In genomic region chr22:47474464-47474863, GRCh38 we compare ENCODE assay signal across 18 cellular contexts.
DNase-seq lines count a peak whose midpoint lies in the region; ATAC-seq and TF ChIP-seq lines count a peak whose summit lies in the region.
"Had no signal": no experiment of that assay in that cellular context is flagged by ENCODE, and none has a peak within 500 bp of the region (broad histone marks: within the 10 kb centered on the region; RNA-seq: fewer than 3 reads in every experiment).

No MANE protein-coding gene starts in this region.

- no peaks in the 10 kb centered on the region for H3K36me3 ChIP-seq in Loucy (ENCODE audit: insufficient read depth, low read length)
- no peaks in the 10 kb centered on the region for H3K36me3 ChIP-seq in esophagus muscularis mucosa
- H3K36me3 ChIP-seq in upper lobe of left lung = no peaks in the 10 kb centered on the region
- H3K36me3 ChIP-seq in HAP-1 (replicated peaks) = no peaks in the 10 kb centered on the region
- H3K36me3 ChIP-seq: lower lobe of right lung had no signal

- H3K36me3 Mint-ChIP-seq in activated naive CD4-positive, alpha-beta T cell treated with anti-CD3 and anti-CD28 coated beads, Interleukin-2, amount 50 U/mL, for 24 hours = no peaks in the 10 kb centered on the region
- H3K36me3 Mint-ChIP-seq: natural killer cell had no signal

- no peaks in the 10 kb centered on the region for H3K4me1 ChIP-seq in Loucy (ENCODE audit: insufficient read depth, low read length, poor library complexity, severe bottlenecking)
- H3K4me1 ChIP-seq in esophagus muscularis mucosa = peaks cover 0 to 7% (median 0%) of the 10 kb centered on the region in 4 donors
- peaks cover 3 to 6% (median 5%) of the 10 kb centered on the region in 4 donors for H3K4me1 ChIP-seq in upper lobe of left lung
- no peaks in the 10 kb centered on the region for H3K4me1 ChIP-seq in HAP-1
- H3K4me1 ChIP-seq: lower lobe of right lung had no signal

- no peak for ATAC-seq in upper lobe of left lung (ENCODE audit: low FRiP score in 2 of 2)
- no peak for ATAC-seq in HG02610 (IDR thresholded peaks at IDR 0.05; ENCODE audit: unreplicated experiment)
- ATAC-seq: natural killer cell; stimulated activated naive CD8-positive, alpha-beta T cell treated with anti-CD3 and anti-CD28 coated beads, Interleukin-15, Interleukin-2, amounts not matched to agents 100 U/mL and 50 U/mL, for 24 hours had no signal

- peaks cover 17% of the 10 kb centered on the region for H3K4me1 Mint-ChIP-seq in activated naive CD4-positive, alpha-beta T cell treated with anti-CD3 and anti-CD28 coated beads, Interleukin-2, amount 50 U/mL, for 24 hours

- 45% methylated on average over 6 of the region's 6 CpGs for WGBS in esophagus muscularis mucosa
- 23 to 29% methylated on average over 6 of the region's 6 CpGs for WGBS in upper lobe of left lung, 2 donors

- TF ChIP-seq CTCF in Loucy (conservative IDR thresholded peaks at IDR 0.05; ENCODE audit: low read length) = no peak
- no peak for TF ChIP-seq CTCF in esophagus muscularis mucosa (IDR thresholded peaks at IDR 0.05)
- no peak for TF ChIP-seq CTCF in upper lobe of left lung (IDR thresholded peaks at IDR 0.05)

- H3F3A ChIP-seq in Loucy (ENCODE audit: low read depth) = no peaks in the 10 kb centered on the region

- in situ Hi-C loops in HAP-1 (cut with MboI; ENCODE audit: low sequenced_read_pairs) = no loop called here

- H3K9me3 ChIP-seq in Loucy (ENCODE audit: insufficient read depth, low read depth, low read length) (no peaks in the 10 kb centered on the region), esophagus muscularis mucosa (no peaks in the 10 kb centered on the region), upper lobe of left lung (no peaks in the 10 kb centered on the region), HAP-1 (no peaks in the 10 kb centered on the region)
- H3K9me3 ChIP-seq: lower lobe of right lung had no signal

- no peak for TF ChIP-seq EP300 in esophagus muscularis mucosa (IDR thresholded peaks at IDR 0.05)
- no peak for TF ChIP-seq EP300 in upper lobe of left lung (IDR thresholded peaks at IDR 0.05)

- H3K4me3 ChIP-seq in Loucy (ENCODE audit: low read length, poor library complexity, severe bottlenecking) (no peak overlapping the region), esophagus muscularis mucosa (no peak overlapping the region), upper lobe of left lung (peak overlapping the region in 3 of 4 donors; percentile 17 to 40 (median 20)), HAP-1 (no peak overlapping the region)
- H3K4me3 ChIP-seq: lower lobe of right lung had no signal

- TF ChIP-seq POLR2A in esophagus muscularis mucosa (IDR thresholded peaks at IDR 0.05; ENCODE audit: low read depth) (no peak), upper lobe of left lung (IDR thresholded peaks at IDR 0.05) (no peak)

- H4K20me1 ChIP-seq in Loucy (ENCODE audit: insufficient read depth, low read length, poor library complexity, severe bottlenecking) = no peaks in the 10 kb centered on the region

- no peaks in the 10 kb centered on the region for H3K9me2 ChIP-seq in Loucy (replicated peaks; ENCODE audit: low read depth, low read length)

- intact Hi-C loops in esophagus muscularis mucosa (cut with DNase I) = no loop called here

- H3K27me3 ChIP-seq in Loucy (ENCODE audit: insufficient read depth, low read length, poor library complexity, severe bottlenecking) = no peaks in the 10 kb centered on the region
- H3K27me3 ChIP-seq in esophagus muscularis mucosa = peaks cover 0 to 21% (median 0%) of the 10 kb centered on the region in 4 donors
- no peaks in the 10 kb centered on the region for H3K27me3 ChIP-seq in upper lobe of left lung
- H3K27me3 ChIP-seq in HAP-1 (ENCODE audit: low read depth) = no peaks in the 10 kb centered on the region

- no peak overlapping the region for H3K27ac ChIP-seq in esophagus muscularis mucosa (replicated peaks in 1 of 4)
- no peak overlapping the region for H3K27ac ChIP-seq in upper lobe of left lung
- H3K27ac ChIP-seq: epithelial cell of prostate, lower lobe of right lung, RWPE1 had no signal

- no peak for DNase-seq in activated naive CD4-positive, alpha-beta T cell treated with anti-CD3 and anti-CD28 coated beads, Interleukin-2, amount 50 U/mL, for 16 hours
- peak; percentile 68 for DNase-seq in esophagus muscularis mucosa (ENCODE audit: extremely low spot score)
- no peak for DNase-seq in upper lobe of left lung
- DNase-seq in HAP-1 (ENCODE audit: low spot score in 2 of 2) = no peak
- no peak for DNase-seq in mucosa of gallbladder (ENCODE audit: low spot score)
- DNase-seq: activated gamma-delta T cell treated with Interleukin-2 at 50 U/mL for 16 hours; DMS 273 treated with DMSO at 0.1 percent for 48 hours; lower lobe of right lung; natural killer cell; NCI-H1092; stimulated activated naive CD8-positive, alpha-beta T cell treated with anti-CD3 and anti-CD28 coated beads, Interleukin-15, Interleukin-2, amounts not matched to agents 100 U/mL and 50 U/mL, for 24 hours; SW 1271 had no signal

- no peak overlapping the region for H3K27ac Mint-ChIP-seq in activated naive CD4-positive, alpha-beta T cell treated with anti-CD3 and anti-CD28 coated beads, Interleukin-2, amount 50 U/mL, for 24 hours
- H3K27ac Mint-ChIP-seq: natural killer cell, progenitor cell of endocrine pancreas had no signal

- no peak overlapping the region for H3K9ac ChIP-seq in Loucy (ENCODE audit: low read depth, low read length, poor library complexity, severe bottlenecking)

- H3K4me3 Mint-ChIP-seq in activated naive CD4-positive, alpha-beta T cell treated with anti-CD3 and anti-CD28 coated beads, Interleukin-2, amount 50 U/mL, for 24 hours = peak overlapping the region; percentile 67
- H3K4me3 Mint-ChIP-seq: natural killer cell had no signal

- H3K9me3 Mint-ChIP-seq in activated naive CD4-positive, alpha-beta T cell treated with anti-CD3 and anti-CD28 coated beads, Interleukin-2, amount 50 U/mL, for 24 hours = no peaks in the 10 kb centered on the region
- H3K9me3 Mint-ChIP-seq: natural killer cell had no signal

- no peaks in the 10 kb centered on the region for H3K79me2 ChIP-seq in Loucy (ENCODE audit: insufficient read depth, low read length)

- H3K4me2 ChIP-seq in Loucy (ENCODE audit: low read depth, low read length, poor library complexity, severe bottlenecking) = peak overlapping the region; percentile 22

- no peak overlapping the region for H2AFZ ChIP-seq in Loucy (ENCODE audit: low read length)

- H3K27me3 Mint-ChIP-seq in activated naive CD4-positive, alpha-beta T cell treated with anti-CD3 and anti-CD28 coated beads, Interleukin-2, amount 50 U/mL, for 24 hours = peaks cover 12% of the 10 kb centered on the region
- H3K27me3 Mint-ChIP-seq: progenitor cell of endocrine pancreas had no signal

Comparison
In these comparisons a context has a peak if more than half of its experiments do, and no peak if none do; other contexts are left out.
1. H3K4me3 ChIP-seq: peak in upper lobe of left lung (3 of 4); none in Loucy (single experiment), esophagus muscularis mucosa (0 of 4) and HAP-1 (single experiment).